Comparison of ENCODE assay signal across 15 cellular contexts in genomic region chr7:43763183-43763582, GRCh38. TPM values are rescaled to one million over a fixed set of nuclear protein-coding genes. Genes with fewer than 3 reads are reported as not detected.
DNase-seq lines count a peak whose midpoint lies in the region; ATAC-seq and TF ChIP-seq lines count a peak whose summit lies in the region.
"Had no signal": no experiment of that assay in that cellular context is flagged by ENCODE, and none has a peak within 500 bp of the region (broad histone marks: within the 10 kb centered on the region; RNA-seq: fewer than 3 reads in every experiment).

No MANE protein-coding gene starts in this region.

- TF ChIP-seq POLR2A in esophagus muscularis mucosa (IDR thresholded peaks at IDR 0.05; ENCODE audit: low read depth) (no peak), ovary (IDR thresholded peaks at IDR 0.05) (no peak)

- H3K27me3 ChIP-seq in Panc1 (ENCODE audit: control insufficient read depth, insufficient read depth, low read length) (no peaks in the 10 kb centered on the region), esophagus muscularis mucosa (no peaks in the 10 kb centered on the region), ovary (no peaks in the 10 kb centered on the region)

- TF ChIP-seq EP300 in esophagus muscularis mucosa (IDR thresholded peaks at IDR 0.05) (no peak), ovary (IDR thresholded peaks at IDR 0.05) (no peak)

- CTCF ChIA-PET in Panc1 (lab: Charles Lee), result no interaction called here

- H3K4me1 ChIP-seq in Panc1 (ENCODE audit: control insufficient read depth, insufficient read depth, low read length) (peaks cover 56% of the 10 kb centered on the region), esophagus muscularis mucosa (peaks cover 4 to 58% (median 52%) of the 10 kb centered on the region in 4 donors), ovary (ENCODE audit: insufficient read depth) (peaks cover 11% of the 10 kb centered on the region)

- BruUV-seq in Panc1 (replicated peaks; lab: Mats Ljungman, UMichigan), result no TSS peak

- in situ Hi-C loops in Panc1 (cut with HindIII; ENCODE audit: low pct_unique_long_range_greater_than_20kb, low sequenced_read_pairs), result no loop called here

- 75% methylated on average over 3 of the region's 3 CpGs for WGBS in esophagus muscularis mucosa
- 14 to 29% (median 27%) methylated on average over 3 of the region's 3 CpGs for WGBS in ovary, 3 donors

- POLR2A ChIA-PET in Panc1 (lab: Charles Lee), result no interaction called here

- peak overlapping the region in 1 of 2 experiments; percentile 23; a peak in 2 of 4 replicates for H3K4me3 ChIP-seq in Panc1 (ENCODE audit: low read depth in 2 of 2, low read length in 2 of 2)
- H3K4me3 ChIP-seq in esophagus muscularis mucosa, result no peak overlapping the region
- H3K4me3 ChIP-seq in ovary, result no peak overlapping the region

- TF ChIP-seq CTCF in GM12873 (IDR thresholded peaks at IDR 0.05; ENCODE audit: insufficient read depth, low read depth, low read length, missing control alignments), result peak; percentile 15
- peak; percentile 62; the same call in 1 of the 2 replicates for TF ChIP-seq CTCF in Panc1 (IDR thresholded peaks at IDR 0.05)
- TF ChIP-seq CTCF in esophagus muscularis mucosa (IDR thresholded peaks at IDR 0.05), result no peak
- TF ChIP-seq CTCF in ovary (IDR thresholded peaks at IDR 0.05), result no peak

- H3K9me3 ChIP-seq in Panc1 (ENCODE audit: control insufficient read depth, insufficient read depth, low read depth, low read length) (no peaks in the 10 kb centered on the region), esophagus muscularis mucosa (no peaks in the 10 kb centered on the region), ovary (no peaks in the 10 kb centered on the region)

- H3K36me3 ChIP-seq in Panc1 (ENCODE audit: control insufficient read depth, insufficient read depth, low read length), result no peaks in the 10 kb centered on the region
- peaks cover 0 to 5% (median 0%) of the 10 kb centered on the region in 4 donors for H3K36me3 ChIP-seq in esophagus muscularis mucosa
- H3K36me3 ChIP-seq in ovary, result no peaks in the 10 kb centered on the region

- H3K27ac ChIP-seq in Panc1 (ENCODE audit: low read length) (peak overlapping the region; percentile 40), esophagus muscularis mucosa (replicated peaks in 1 of 4) (no peak overlapping the region), ovary (peak overlapping the region; percentile 0 to 61)

- ATAC-seq in Panc1, result peak; percentile 8; the same call in 1 of the 2 replicates
- ATAC-seq in GM19397 (IDR thresholded peaks at IDR 0.05; ENCODE audit: unreplicated experiment), result no peak
- ATAC-seq in GM21528 (IDR thresholded peaks at IDR 0.05; ENCODE audit: low FRiP score, unreplicated experiment), result no peak
- ATAC-seq: left ventricle myocardium superior had no signal

- intact Hi-C loops in Panc1 (cut with micrococcal nuclease; ENCODE audit: unreplicated experiment), result no loop called here
- intact Hi-C loops in esophagus muscularis mucosa (cut with DNase I), result loop anchor here (2.0 kb wide), 1 partner anchor 34 kb away; the partner anchor contains the start of gene COA1
- intact Hi-C loops in ovary (cut with DNase I), result no loop called here

- no peak for DNase-seq in Panc1 (ENCODE audit: low read depth, low spot score)
- peak; percentile 37 for DNase-seq in esophagus muscularis mucosa (ENCODE audit: extremely low spot score)
- peak in 1 of 5 donors; percentile 48 for DNase-seq in ovary
- DNase-seq in NCI-H1048 (lab: John Stamatoyannopoulos, UW), result no peak
- no peak for DNase-seq in NCI-H1092 treated with DMSO at 0.1 percent for 48 hours (lab: John Stamatoyannopoulos, UW)
- DNase-seq: activated CD4-positive, alpha-beta T cell treated with anti-CD3 and anti-CD28 coated beads, Interleukin-2, amount 10 ng/mL, durations not matched to agents 7 days and 5 days; anterior cingulate cortex; DMS153; left ventricle myocardium superior; NCI-H774; small intestine; T-helper 2 cell had no signal

RNA-seq across cellular contexts. Expression of gene BLVRA, which starts 4.7 kb away (rescaled TPM):
- total RNA-seq in Panc1 (2021; ENCODE audit: unreplicated experiment), result 85.5 TPM
- polyA plus RNA-seq in Panc1 (2012; ENCODE audit: insufficient read length), result 130 TPM
- 100 to 1,000 TPM in 1 of 4 donors, 10 to 100 TPM in 3; 84.8 to 102 (median 92.8) TPM for total RNA-seq in esophagus muscularis mucosa
- total RNA-seq in ovary, result 10 to 100 TPM; 47.6 to 75.1 (median 65.2) TPM
- 10 to 100 TPM; 64.4 to 66.4 TPM for polyA plus RNA-seq in ovary

RNA-seq across cellular contexts. Expression of gene COA1, which starts 33.9 kb away (rescaled TPM):
- total RNA-seq in Panc1 (2021; ENCODE audit: unreplicated experiment) (65.5 TPM), esophagus muscularis mucosa (10 to 100 TPM; 26.1 to 49.0 (median 30.9) TPM), ovary (10 to 100 TPM; 45.4 to 67.7 (median 51.8) TPM)
- 39.4 TPM for polyA plus RNA-seq in Panc1 (2012; ENCODE audit: insufficient read length)
- polyA plus RNA-seq in ovary, result 10 to 100 TPM; 33.2 to 41.8 TPM

Comparison
In these comparisons a context has a peak if more than half of its experiments do, and no peak if none do; other contexts are left out.
1. CTCF ChIP-seq: peak in GM12873 (single experiment) and Panc1 (single experiment); none in esophagus muscularis mucosa (0 of 3) and ovary (0 of 3).
2. H3K27ac ChIP-seq: peak in Panc1 (single experiment) and ovary (2 of 2); none in esophagus muscularis mucosa (0 of 4).